In genomic region chr4:92066485-92066884, GRCh38 we compare ENCODE assay signal across 26 cellular contexts.
"Had no signal": no experiment of that assay in that cellular context is flagged by ENCODE, and none has a peak within 500 bp of the region (broad histone marks: within the 10 kb centered on the region; RNA-seq: fewer than 3 reads in every experiment).

No MANE protein-coding gene starts in this region.

- H3K4me1 ChIP-seq: psoas muscle, right lobe of liver, sigmoid colon, stomach, thyroid gland, tibial nerve, upper lobe of left lung, vagina had no signal

- DNase-seq: naive B cell; naive thymus-derived CD8-positive, alpha-beta T cell; nephron progenitor cell; nucleus accumbens; ovary; psoas muscle; right cardiac atrium; right lobe of liver; sigmoid colon; small intestine; stimulated activated CD4-positive, alpha-beta T cell treated with anti-CD3 and anti-CD28 coated beads, Interleukin-15, amount 100 ng/mL, for 24 hours; stimulated activated CD4-positive, alpha-beta T cell treated with anti-CD3 and anti-CD28 coated beads, Interleukin-2, amount 100 ng/mL, for 24 hours; stimulated activated CD4-positive, alpha-beta T cell treated with anti-CD3 and anti-CD28 coated beads, Interleukin-2, amount 100 ng/mL, for 48 hours; stimulated activated CD4-positive, alpha-beta T cell treated with anti-CD3 and anti-CD28 coated beads, Interleukin-4, amount 100 ng/mL, for 24 hours; stimulated activated naive B cell treated with anti-CD40 and anti-IgM and Interleukin-4, amounts not matched to agents 10 μg/mL and 1 μg/mL and 100 μg/mL, for 72 hours; stimulated activated naive CD4-positive, alpha-beta T cell treated with Interleukin-2 at 50 U/mL for 16 hours; stomach; thyroid gland; trophoblast cell; upper lobe of left lung had no signal

- H3K27ac ChIP-seq: neutrophil, ovary, psoas muscle, right lobe of liver, sigmoid colon, stomach, thoracic aorta, thyroid gland, tibial nerve, upper lobe of left lung, vagina had no signal

- ATAC-seq: naive thymus-derived CD8-positive, alpha-beta T cell; natural killer cell treated with Interleukin-12 subunit alpha and Interleukin-12 subunit beta and Interleukin-15 and Interleukin-18, amount 100 ng/mL, for 72 hours; psoas muscle; right cardiac atrium; right lobe of liver; stimulated activated effector memory CD8-positive, alpha-beta T cell treated with anti-CD3 and anti-CD28 coated beads, Interleukin-12 subunit alpha, Interleukin-12 subunit beta, amount 100 ng/mL, for 72 hours; stimulated activated naive B cell treated with anti-CD40 and anti-IgM and Interleukin-4, amounts not matched to agents 10 μg/mL and 1 μg/mL and 100 μg/mL, for 72 hours had no signal

- H3K9me3 ChIP-seq: neutrophil, ovary, right lobe of liver, thyroid gland had no signal

- H3K4me3 ChIP-seq: ovary, psoas muscle, right lobe of liver, sigmoid colon, stomach, thoracic aorta, thyroid gland, tibial nerve, upper lobe of left lung, vagina had no signal

- H3K27me3 ChIP-seq: neutrophil, ovary, right lobe of liver, sigmoid colon, stomach, thyroid gland, tibial nerve, upper lobe of left lung, vagina had no signal

- H3K36me3 ChIP-seq: neutrophil, ovary, right lobe of liver, sigmoid colon, stomach, thoracic aorta, thyroid gland, tibial nerve, upper lobe of left lung, vagina had no signal
